Comparison of ENCODE assay signal across 7 cellular contexts in the genomic region with DNA sequence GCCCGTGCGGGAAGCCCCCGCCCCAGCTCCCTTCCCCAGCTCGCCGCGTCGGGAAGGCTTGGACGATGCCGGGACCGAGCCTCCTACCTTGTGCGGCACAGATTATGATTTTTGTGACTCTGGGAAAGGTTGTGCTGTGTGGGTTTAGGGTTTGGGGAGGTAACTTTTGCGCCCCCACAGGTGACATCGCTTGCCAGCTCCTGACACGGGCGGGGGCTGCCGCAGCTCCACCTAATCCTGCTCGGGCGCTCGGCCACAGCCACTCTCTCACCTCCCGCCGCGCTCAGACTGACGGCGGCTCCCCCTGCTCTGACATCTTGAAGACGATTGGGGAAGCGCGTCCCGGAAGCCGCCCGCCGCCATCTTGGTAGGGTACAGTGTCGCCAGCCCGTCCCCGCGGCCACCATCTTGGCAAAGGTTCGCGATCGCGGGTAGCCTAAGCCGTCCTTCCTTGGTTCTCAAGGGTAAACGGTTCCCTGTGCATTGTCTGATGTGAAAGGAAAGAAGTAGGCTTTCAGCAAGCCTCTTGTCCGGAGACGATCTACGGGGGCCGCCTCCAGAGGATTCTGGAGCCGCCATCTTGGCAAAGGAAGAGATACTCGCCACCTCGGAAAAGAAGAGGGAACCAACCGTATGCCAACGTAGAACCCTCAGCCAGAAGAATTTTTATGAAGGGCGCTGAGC. TPM values are rescaled to one million over a fixed set of nuclear protein-coding genes. Genes with fewer than 3 reads are reported as not detected.
A peak's percentile ranks its signal among the peaks of the same experiment; 100 is the strongest.
DNase-seq lines count a peak whose midpoint lies in the region; ATAC-seq, FAIRE-seq and TF ChIP-seq lines count a peak whose summit lies in the region.

No MANE protein-coding gene starts in this region.

- H3K27ac ChIP-seq in caudate nucleus (ENCODE audit: low read depth, low read length) (peak overlapping the region; percentile 100), kidney (ENCODE audit: low read depth in 2 of 2, low read length in 2 of 2) (peak overlapping the region; percentile 96 to 99)

- peaks cover under 1 to 3% of the 10 kb centered on the region in 2 donors for H3K4me1 ChIP-seq in kidney (ENCODE audit: control insufficient read depth in 1 of 2, insufficient read depth in 1 of 2, low read depth in 1 of 2, low read length in 2 of 2)

- H3K36me3 ChIP-seq in kidney (ENCODE audit: control insufficient read depth in 1 of 2, insufficient read depth in 2 of 2, low read length in 2 of 2): no peaks in the 10 kb centered on the region

- peak; percentile 22 for ATAC-seq in HG02981 (IDR thresholded peaks at IDR 0.05; ENCODE audit: unreplicated experiment)

- intact Hi-C loops in kidney (cut with DNase I): no loop called here

- H3K4me3 ChIP-seq in kidney (ENCODE audit: low read length in 2 of 2): peak overlapping the region; percentile 89 to 90

- no peak for DNase-seq in GM18507 (ENCODE audit: extremely low spot score, insufficient read length, low read depth)
- DNase-seq in NCI-H2171 treated with DMSO at 0.1 percent for 48 hours (lab: John Stamatoyannopoulos, UW): peak; percentile 91
- DNase-seq in activated CD4-positive, CD25-positive, alpha-beta regulatory T cell (lab: John Stamatoyannopoulos, UW): peak; percentile 74 to 80 (median 80)
- peak; percentile 5 to 92 (median 82) for DNase-seq in caudate nucleus (lab: John Stamatoyannopoulos, UW)
- peak; percentile 96 for DNase-seq in kidney
- peak; percentile 76 to 81 for DNase-seq in stimulated activated CD4-positive, alpha-beta T cell treated with anti-CD3 and anti-CD28 coated beads, Interleukin-15, amount 100 ng/mL, for 1 hour (ENCODE audit: low read depth in 1 of 2, low spot score in 1 of 2)

- peak overlapping the region; percentile 75 to 87 for H3K9ac ChIP-seq in kidney (ENCODE audit: low read length in 2 of 2)

- no peaks in the 10 kb centered on the region for H3K9me3 ChIP-seq in kidney (ENCODE audit: control insufficient read depth in 1 of 2, low read length in 2 of 2)

- peak; percentile 5 for TF ChIP-seq CTCF in kidney (IDR thresholded peaks at IDR 0.05; ENCODE audit: borderline replicate concordance, extremely low read depth, insufficient read depth)

- FAIRE-seq in GM18507 (lab: Jason Lieb, UNC): peak; percentile 86
- no peak for FAIRE-seq in kidney (lab: Jason Lieb, UNC)

RNA-seq across cellular contexts. Expression of gene NR3C1, which starts 1.7 kb away (rescaled TPM):
- total RNA-seq in kidney: 69.0 TPM
- 23.4 TPM for polyA plus RNA-seq in kidney (ENCODE audit: insufficient read depth, low read depth, low replicate concordance)
